16 cellular contexts compared by ENCODE assay signal in genomic region chr5:93512799-93513198, GRCh38.
DNase-seq lines count a peak whose midpoint lies in the region; ATAC-seq and TF ChIP-seq lines count a peak whose summit lies in the region.
"Had no signal": no experiment of that assay in that cellular context is flagged by ENCODE, and none has a peak within 500 bp of the region (broad histone marks: within the 10 kb centered on the region; RNA-seq: fewer than 3 reads in every experiment).

No MANE protein-coding gene starts in this region.

- H3K36me3 ChIP-seq in SJSA1 = no peaks in the 10 kb centered on the region
- H3K36me3 ChIP-seq: left lung had no signal

- H3K36me3 Mint-ChIP-seq in osteocyte (ENCODE audit: unreplicated experiment) = peaks cover 25% of the 10 kb centered on the region
- H3K36me3 Mint-ChIP-seq in activated T-cell treated with anti-CD3 and anti-CD28 coated beads, Interleukin-2, amount 50 U/mL, for 72 hours (ENCODE audit: insufficient read depth in 2 of 2) = no peaks in the 10 kb centered on the region
- H3K36me3 Mint-ChIP-seq: CD8-positive, alpha-beta T cell; natural killer cell; stimulated activated memory B cell treated with anti-CD40 and anti-IgM and Interleukin-4, amounts not matched to agents 10 μg/mL and 1 μg/mL and 100 μg/mL, for 72 hours had no signal

- H3K27ac Mint-ChIP-seq in osteocyte (ENCODE audit: unreplicated experiment) = peak overlapping the region; percentile 67
- no peak overlapping the region for H3K27ac Mint-ChIP-seq in activated T-cell treated with anti-CD3 and anti-CD28 coated beads, Interleukin-2, amount 50 U/mL, for 72 hours
- H3K27ac Mint-ChIP-seq: CD8-positive, alpha-beta T cell; natural killer cell; stimulated activated memory B cell treated with anti-CD40 and anti-IgM and Interleukin-4, amounts not matched to agents 10 μg/mL and 1 μg/mL and 100 μg/mL, for 72 hours had no signal

- peaks cover 11% of the 10 kb centered on the region for H3K4me1 Mint-ChIP-seq in osteocyte (ENCODE audit: unreplicated experiment)
- H3K4me1 Mint-ChIP-seq in activated T-cell treated with anti-CD3 and anti-CD28 coated beads, Interleukin-2, amount 50 U/mL, for 72 hours (ENCODE audit: low read depth) = no peaks in the 10 kb centered on the region
- H3K4me1 Mint-ChIP-seq: natural killer cell; stimulated activated memory B cell treated with anti-CD40 and anti-IgM and Interleukin-4, amounts not matched to agents 10 μg/mL and 1 μg/mL and 100 μg/mL, for 72 hours had no signal

- peak; percentile 98 for DNase-seq in ELR (ENCODE audit: low read depth)
- DNase-seq in SJSA1 (ENCODE audit: low read depth in 1 of 2, low spot score in 2 of 2) = peak in 1 of 2 experiments; percentile 66
- peak; percentile 56 for DNase-seq in fibroblast of gingiva (ENCODE audit: low read depth)
- no peak for DNase-seq in osteocyte (ENCODE audit: extremely low spot score, unreplicated experiment)
- DNase-seq in activated T-cell treated with anti-CD3 and anti-CD28 coated beads, Interleukin-2, amount 50 U/mL, for 72 hours = no peak
- DNase-seq in cerebellum (ENCODE audit: low spot score) = no peak
- DNase-seq in NCI-H510A treated with DMSO at 0.1 percent for 48 hours (lab: John Stamatoyannopoulos, UW) = no peak
- DNase-seq in activated CD4-positive, alpha-beta T cell treated with anti-CD3 and anti-CD28 coated beads for 4 hours = no peak
- DNase-seq: activated CD4-positive, CD25-positive, alpha-beta regulatory T cell treated with anti-CD3 and anti-CD28 coated beads, Interleukin-2, amount 50 U/mL, for 72 hours; CD8-positive, alpha-beta T cell; left lung; natural killer cell; NCI-H2171 treated with DMSO at 0.1 percent for 48 hours; right cardiac atrium; stimulated activated CD4-positive, alpha-beta T cell treated with anti-CD3 and anti-CD28 coated beads, Interleukin-4, amount 100 ng/mL, for 4 hours had no signal

- H3K9me3 ChIP-seq in SJSA1 (replicated peaks) = no peaks in the 10 kb centered on the region
- H3K9me3 ChIP-seq: left lung had no signal

- H3K4me1 ChIP-seq in SJSA1 (replicated peaks) = peaks cover 9% of the 10 kb centered on the region
- H3K4me1 ChIP-seq: left lung had no signal

- H3K9me3 Mint-ChIP-seq in osteocyte (ENCODE audit: unreplicated experiment) = no peaks in the 10 kb centered on the region
- H3K9me3 Mint-ChIP-seq in activated T-cell treated with anti-CD3 and anti-CD28 coated beads, Interleukin-2, amount 50 U/mL, for 72 hours = no peaks in the 10 kb centered on the region
- H3K9me3 Mint-ChIP-seq: CD8-positive, alpha-beta T cell had no signal

- H3K4me3 Mint-ChIP-seq in osteocyte (ENCODE audit: unreplicated experiment) = no peak overlapping the region
- H3K4me3 Mint-ChIP-seq in activated T-cell treated with anti-CD3 and anti-CD28 coated beads, Interleukin-2, amount 50 U/mL, for 72 hours = no peak overlapping the region
- H3K4me3 Mint-ChIP-seq: CD8-positive, alpha-beta T cell; natural killer cell; stimulated activated memory B cell treated with anti-CD40 and anti-IgM and Interleukin-4, amounts not matched to agents 10 μg/mL and 1 μg/mL and 100 μg/mL, for 72 hours had no signal

- no peaks in the 10 kb centered on the region for H3K27me3 ChIP-seq in SJSA1 (replicated peaks)
- H3K27me3 ChIP-seq: left lung had no signal

- no peaks in the 10 kb centered on the region for H3K27me3 Mint-ChIP-seq in osteocyte (ENCODE audit: unreplicated experiment)
- H3K27me3 Mint-ChIP-seq in activated T-cell treated with anti-CD3 and anti-CD28 coated beads, Interleukin-2, amount 50 U/mL, for 72 hours (ENCODE audit: low read depth) = no peaks in the 10 kb centered on the region
- H3K27me3 Mint-ChIP-seq: stimulated activated memory B cell treated with anti-CD40 and anti-IgM and Interleukin-4, amounts not matched to agents 10 μg/mL and 1 μg/mL and 100 μg/mL, for 72 hours had no signal

- TF ChIP-seq CTCF in osteocyte (IDR thresholded peaks at IDR 0.05) = no peak

- no peak for ATAC-seq in activated T-cell treated with anti-CD3 and anti-CD28 coated beads, Interleukin-2, amount 50 U/mL, for 72 hours (replicated peaks in 1 of 2)
- ATAC-seq: CD8-positive, alpha-beta T cell; left lung; natural killer cell; right cardiac atrium; stimulated activated memory B cell treated with anti-CD40 and anti-IgM and Interleukin-4, amounts not matched to agents 10 μg/mL and 1 μg/mL and 100 μg/mL, for 72 hours had no signal

- H3K4me3 ChIP-seq in SJSA1 = no peak overlapping the region
- H3K4me3 ChIP-seq: left lung had no signal

- peak overlapping the region; percentile 60 for H3K27ac ChIP-seq in SJSA1
- H3K27ac ChIP-seq: left lung had no signal

Comparison
In these comparisons a context has a peak if more than half of its experiments do, and no peak if none do; other contexts are left out.
1. DNase-seq: peak in ELR (single experiment) and fibroblast of gingiva (single experiment); none in osteocyte (single experiment), activated T-cell treated with anti-CD3 and anti-CD28 coated beads, Interleukin-2, amount 50 U/mL, for 72 hours (0 of 2), cerebellum (single experiment), NCI-H510A treated with DMSO at 0.1 percent for 48 hours (single experiment) and activated CD4-positive, alpha-beta T cell treated with anti-CD3 and anti-CD28 coated beads for 4 hours (0 of 2).